Comparison of ENCODE assay signal across 16 cellular contexts in the genomic region with DNA sequence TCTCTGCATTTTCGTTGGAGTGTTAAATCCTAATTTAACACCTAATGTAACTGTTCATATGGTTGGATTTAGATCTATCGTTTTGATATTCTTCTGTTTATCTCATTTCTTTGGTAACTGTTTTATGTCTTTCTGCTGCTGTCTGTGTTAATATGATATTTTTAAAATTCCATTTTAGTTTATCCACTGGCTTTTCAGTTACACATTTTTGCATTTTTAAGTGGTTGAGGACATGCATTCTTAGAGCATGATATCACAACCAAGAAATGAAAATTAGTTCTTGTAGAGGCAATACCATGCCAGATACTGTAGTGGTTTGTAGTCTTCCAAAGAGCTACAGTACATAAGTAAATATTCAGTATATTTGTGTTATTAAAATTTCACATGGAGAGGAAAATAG. TPM values are rescaled to one million over a fixed set of nuclear protein-coding genes. Genes with fewer than 3 reads are reported as not detected.
DNase-seq lines count a peak whose midpoint lies in the region; ATAC-seq and TF ChIP-seq lines count a peak whose summit lies in the region.
"Had no signal": no experiment of that assay in that cellular context is flagged by ENCODE, and none has a peak within 500 bp of the region (broad histone marks: within the 10 kb centered on the region; RNA-seq: fewer than 3 reads in every experiment).

No MANE protein-coding gene starts in this region.

- H3K27ac ChIP-seq in A673 (ENCODE audit: low read depth, low read length, poor library complexity, severe bottlenecking): peak overlapping the region; percentile 54
- H3K27ac ChIP-seq in left lung: no peak overlapping the region
- no peak overlapping the region for H3K27ac ChIP-seq in psoas muscle
- H3K27ac ChIP-seq: thoracic aorta had no signal

- peak overlapping the region; percentile 27 for H3K4me3 Mint-ChIP-seq in HFFc6
- H3K4me3 Mint-ChIP-seq: neural crest cell had no signal

- H3K36me3 ChIP-seq in A673 (ENCODE audit: insufficient read depth, low read length, poor library complexity, severe bottlenecking): no peaks in the 10 kb centered on the region
- H3K36me3 ChIP-seq in left lung: no peaks in the 10 kb centered on the region
- no peaks in the 10 kb centered on the region for H3K36me3 ChIP-seq in psoas muscle (ENCODE audit: insufficient read depth in 1 of 2, low read depth in 1 of 2)
- H3K36me3 ChIP-seq: MG63, thoracic aorta had no signal

- TF ChIP-seq CTCF in A673 (conservative IDR thresholded peaks at IDR 0.05; ENCODE audit: low read depth, low read length) (no peak), HFFc6 (IDR thresholded peaks at IDR 0.05) (no peak), astrocyte of the spinal cord (IDR thresholded peaks at IDR 0.05; ENCODE audit: low read depth, low read length) (no peak), left lung (IDR thresholded peaks at IDR 0.05) (no peak), psoas muscle (IDR thresholded peaks at IDR 0.05) (no peak)

- peak; percentile 15 for ATAC-seq in left lung
- ATAC-seq in psoas muscle: no peak
- ATAC-seq: left colon had no signal

- H3K36me3 Mint-ChIP-seq in HFFc6 (ENCODE audit: low read depth): no peaks in the 10 kb centered on the region

- CTCF ChIA-PET in A673 (lab: Charles Lee) (no interaction called here), HEK293T (lab: Yijun Ruan, JAX) (interaction anchor here (0.6 kb wide), 1 partner anchor 68 kb away, joined by 3 read pairs; no protein-coding TSS in a partner anchor)

- H3K9me3 ChIP-seq in A673 (ENCODE audit: low read depth, low read length, poor library complexity, severe bottlenecking) (no peaks in the 10 kb centered on the region), left lung (no peaks in the 10 kb centered on the region), psoas muscle (no peaks in the 10 kb centered on the region)
- H3K9me3 ChIP-seq: MG63, thoracic aorta had no signal

- WGBS in psoas muscle, 3 donors: 21 to 32% (median 29%) methylated on average over 2 of the region's 2 CpGs

- POLR2A ChIA-PET in A673 (lab: Charles Lee; ENCODE audit: low non-redundant PET) (interaction anchor here (0.8 kb wide), 1 partner anchor 1604 kb away, joined by 7 read pairs; no protein-coding TSS in a partner anchor), HEK293T (lab: Yijun Ruan, JAX) (no interaction called here)

- no peak overlapping the region for H3K27ac Mint-ChIP-seq in HFFc6

- H3K4me1 Mint-ChIP-seq in HFFc6 (ENCODE audit: low read depth): peaks cover 11% of the 10 kb centered on the region

- DNase-seq in A673 (ENCODE audit: low spot score) (peak; percentile 52), HFFc6 (peak; percentile 51), astrocyte of the spinal cord (ENCODE audit: low read depth, low spot score) (peak; percentile 67), left lung (no peak), LoVo (ENCODE audit: low spot score) (no peak), psoas muscle (no peak), HEK293T (ENCODE audit: extremely low spot score) (no peak), NCI-H345 treated with DMSO at 0.1 percent for 48 hours (lab: John Stamatoyannopoulos, UW; ENCODE audit: unreplicated experiment) (no peak)
- DNase-seq: activated CD4-positive, CD25-positive, alpha-beta regulatory T cell; DMS153; effector CD4-positive, alpha-beta T cell; left colon; MG63 had no signal

- in situ Hi-C loops in astrocyte of the spinal cord (cut with HindIII; ENCODE audit: low sequenced_read_pairs): no loop called here

- BruUV-seq in A673 (replicated peaks; lab: Mats Ljungman, UMichigan): no TSS peak

- H3K27me3 ChIP-seq in A673 (replicated peaks; ENCODE audit: insufficient read depth, low read depth, low read length, poor library complexity): no peaks in the 10 kb centered on the region
- H3K27me3 ChIP-seq in left lung: no peaks in the 10 kb centered on the region
- H3K27me3 ChIP-seq in psoas muscle (ENCODE audit: insufficient read depth in 3 of 3, low read length in 2 of 3): no peaks in the 10 kb centered on the region
- H3K27me3 ChIP-seq: MG63 had no signal

- H3K27me3 Mint-ChIP-seq in HFFc6 (ENCODE audit: insufficient read depth): peaks cover 5% of the 10 kb centered on the region

- H3K4me1 ChIP-seq in A673 (ENCODE audit: insufficient read depth, low read length, poor library complexity, severe bottlenecking): peaks cover 11% of the 10 kb centered on the region
- H3K4me1 ChIP-seq in left lung: no peaks in the 10 kb centered on the region
- no peaks in the 10 kb centered on the region for H3K4me1 ChIP-seq in psoas muscle

- H3K9me3 Mint-ChIP-seq in HFFc6: no peaks in the 10 kb centered on the region
- H3K9me3 Mint-ChIP-seq: neural crest cell had no signal

- intact Hi-C loops in A673 (cut with micrococcal nuclease; ENCODE audit: unreplicated experiment): no loop called here
- intact Hi-C loops in left lung (cut with DNase I): no loop called here
- intact Hi-C loops in psoas muscle (cut with DNase I): no loop called here

- H3K4me3 ChIP-seq in A673 (ENCODE audit: low read depth, low read length, poor library complexity, severe bottlenecking) (no peak overlapping the region), astrocyte of the spinal cord (ENCODE audit: low read depth, low read length) (no peak overlapping the region), left lung (no peak overlapping the region), psoas muscle (no peak overlapping the region)
- H3K4me3 ChIP-seq: MG63, thoracic aorta had no signal

TF ChIP-seq in HEK293T, 16 proteins besides CTCF, POLR2A, EP300 and RAD21:
- TF ChIP-seq TARDBP (IDR thresholded peaks at IDR 0.05) (no peak), LEF1 (IDR thresholded peaks at IDR 0.05; ENCODE audit: borderline replicate concordance) (no peak), NFRKB (IDR thresholded peaks at IDR 0.05) (no peak), ARNT (IDR thresholded peaks at IDR 0.05) (no peak), SP1 (IDR thresholded peaks at IDR 0.05) (no peak), SUZ12 (IDR thresholded peaks at IDR 0.05) (no peak), CTBP1 (IDR thresholded peaks at IDR 0.05; ENCODE audit: borderline replicate concordance) (no peak), FOXK2 (IDR thresholded peaks at IDR 0.05) (no peak), ZNF384 (IDR thresholded peaks at IDR 0.05) (no peak), FOXM1 (IDR thresholded peaks at IDR 0.05; ENCODE audit: borderline replicate concordance) (no peak)
TF ChIP-seq in HEK293T: peak in this region for 0.

RNA-seq across cellular contexts. Expression of gene LIN28B, which starts 58.6 kb away (rescaled TPM):
- 21.6 and 21.7 TPM in 2 replicates for total RNA-seq in A673 (2021)
- not detected for total RNA-seq in HFFc6 (2021; fragmentation: NEBNext Ultra II Directional; extraction: Animal tissue kit (Norgen Biotek cat#: 25700))
- not detected for total RNA-seq in left lung
- total RNA-seq in psoas muscle: not detected
- polyA plus RNA-seq in psoas muscle: not detected
- total RNA-seq: left colon, thoracic aorta had no signal
- polyA plus RNA-seq: adipose tissue had no signal

Comparison
In these comparisons a context has a peak if more than half of its experiments do, and no peak if none do; other contexts are left out.
1. DNase-seq: peak in A673 (single experiment), HFFc6 (single experiment) and astrocyte of the spinal cord (single experiment); none in left lung (0 of 2), LoVo (single experiment), psoas muscle (0 of 2), HEK293T (single experiment) and NCI-H345 treated with DMSO at 0.1 percent for 48 hours (single experiment).
2. RNA of gene LIN28B, which starts 58.6 kb away (total RNA-seq): 21.6 to 21.7 TPM in A673; not detected in HFFc6, not detected in left lung and not detected in psoas muscle; every median in the first group is over 10 times any median in the second.